In genomic region chr6:4970739-4971395, GRCh38 we compare ENCODE assay signal across 17 cellular contexts.
"Had no signal": no experiment of that assay in that cellular context is flagged by ENCODE, and none has a peak within 500 bp of the region (broad histone marks: within the 10 kb centered on the region; RNA-seq: fewer than 3 reads in every experiment).

No MANE protein-coding gene starts in this region.

- ATAC-seq: activated CD4-positive, CD25-positive, alpha-beta regulatory T cell treated with anti-CD3 and anti-CD28 coated beads, Interleukin-2, amount 50 U/mL, for 24 hours; right cardiac atrium; stimulated activated naive CD8-positive, alpha-beta T cell treated with anti-CD3 and anti-CD28 coated beads, Interleukin-15, amount 100 ng/mL, for 72 hours; T-cell; upper lobe of right lung had no signal

- H3K9me3 ChIP-seq: thoracic aorta, upper lobe of right lung had no signal

- H3K4me1 Mint-ChIP-seq: stimulated activated naive CD8-positive, alpha-beta T cell treated with anti-CD3 and anti-CD28 coated beads, Interleukin-15, amount 100 ng/mL, for 72 hours; T-cell had no signal

- H3K9me3 Mint-ChIP-seq: activated T-cell treated with anti-CD3 and anti-CD28 coated beads, Interleukin-2, amount 50 U/mL, for 24 hours; central memory CD8-positive, alpha-beta T cell; stimulated activated naive CD8-positive, alpha-beta T cell treated with anti-CD3 and anti-CD28 coated beads, Interleukin-15, amount 100 ng/mL, for 72 hours; T-cell had no signal

- H3K36me3 Mint-ChIP-seq: T-cell had no signal

- H3K27ac Mint-ChIP-seq: activated T-cell treated with anti-CD3 and anti-CD28 coated beads, Interleukin-2, amount 50 U/mL, for 24 hours; T-cell had no signal

- H3K4me1 ChIP-seq: upper lobe of right lung had no signal

- H3K27ac ChIP-seq: thoracic aorta, upper lobe of right lung had no signal

- H3K4me3 ChIP-seq: thoracic aorta, upper lobe of right lung had no signal

- H3K27me3 ChIP-seq: upper lobe of right lung had no signal

- FAIRE-seq: endothelial cell of umbilical vein had no signal

- DNase-seq: activated CD4-positive, alpha-beta T cell treated with anti-CD3 and anti-CD28 coated beads, Interleukin-2, amount 50 U/mL, for 4 hours; activated naive CD4-positive, alpha-beta T cell treated with anti-CD3 and anti-CD28 coated beads, Interleukin-2, amount 50 U/mL, for 16 hours; activated T-cell treated with anti-CD3 and anti-CD28 coated beads, Interleukin-2, amount 50 U/mL, for 24 hours; cortex of kidney; effector CD8-positive, alpha-beta T cell; foreskin melanocyte; kidney glomerular epithelial cell; right cardiac atrium; stimulated activated CD4-positive, alpha-beta T cell treated with anti-CD3 and anti-CD28 coated beads, Interleukin-1b, Interleukin-23, amount 100 ng/mL, for 48 hours; stimulated activated naive CD8-positive, alpha-beta T cell treated with anti-CD3 and anti-CD28 coated beads, Interleukin-15, amount 100 ng/mL, for 72 hours; T-cell; T1000; upper lobe of right lung had no signal

- H3K36me3 ChIP-seq: thoracic aorta, upper lobe of right lung had no signal

- H3K4me3 Mint-ChIP-seq: activated T-cell treated with anti-CD3 and anti-CD28 coated beads, Interleukin-2, amount 50 U/mL, for 24 hours; central memory CD8-positive, alpha-beta T cell; stimulated activated naive CD8-positive, alpha-beta T cell treated with anti-CD3 and anti-CD28 coated beads, Interleukin-15, amount 100 ng/mL, for 72 hours; T-cell had no signal
